In the genomic region with DNA sequence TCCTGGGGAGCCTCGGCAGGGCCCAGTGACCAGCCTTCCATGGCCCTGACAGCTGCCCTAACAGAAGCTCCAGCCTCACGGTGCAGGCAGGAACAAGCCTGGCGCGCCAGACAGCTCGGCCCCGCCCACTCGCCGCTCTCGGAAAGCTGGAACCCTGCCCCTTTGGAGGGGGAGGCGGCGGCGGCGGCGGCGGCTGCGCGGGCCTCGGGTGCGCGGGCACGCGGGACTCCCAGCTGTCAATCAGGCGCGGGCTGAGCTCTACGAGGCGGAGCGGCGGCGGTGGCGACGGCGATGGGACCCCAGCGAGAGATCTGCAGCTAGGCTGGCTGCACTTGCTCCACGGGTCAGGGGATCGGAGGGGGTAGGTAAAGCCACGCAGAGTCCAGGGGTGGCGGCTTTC, we compare ENCODE assay signal across 10 cellular contexts.
DNase-seq lines count a peak whose midpoint lies in the region; ATAC-seq and TF ChIP-seq lines count a peak whose summit lies in the region.
"Had no signal": no experiment of that assay in that cellular context is flagged by ENCODE, and none has a peak within 500 bp of the region (broad histone marks: within the 10 kb centered on the region; RNA-seq: fewer than 3 reads in every experiment).

A gene with protein sequence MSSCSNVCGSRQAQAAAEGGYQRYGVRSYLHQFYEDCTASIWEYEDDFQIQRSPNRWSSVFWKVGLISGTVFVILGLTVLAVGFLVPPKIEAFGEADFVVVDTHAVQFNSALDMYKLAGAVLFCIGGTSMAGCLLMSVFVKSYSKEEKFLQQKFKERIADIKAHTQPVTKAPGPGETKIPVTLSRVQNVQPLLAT (plus strand): TSS at position 236 of the 400 bp plus-strand sequence. CDS start 8,113 bp downstream, outside the sequence.

- ATAC-seq in HG02798 (IDR thresholded peaks at IDR 0.05; ENCODE audit: poor library complexity, unreplicated experiment) (no peak), HG03439 (IDR thresholded peaks at IDR 0.05; ENCODE audit: unreplicated experiment) (no peak)

- CTCF ChIA-PET in RWPE1 (lab: Yijun Ruan, JAX) = interaction anchor here (0.6 kb wide), 1 partner anchor 30 kb away, joined by 6 read pairs; no protein-coding TSS in a partner anchor

- H3K9me3 ChIP-seq in iPS DF 6.9 (ENCODE audit: control insufficient read depth, insufficient read depth, low read length) = no peaks in the 10 kb centered on the region
- H3K9me3 ChIP-seq: upper lobe of left lung had no signal

- no CpG with 5 or more reads among the region's 37 CpGs for WGBS in iPS DF 6.9 (ENCODE audit: insufficient coverage, insufficient read length)

- no peak within 1 kb of the TSS for H3K27ac ChIP-seq in RWPE1
- H3K27ac ChIP-seq in iPS DF 6.9 (ENCODE audit: low read length) = no peak within 1 kb of the TSS
- H3K27ac ChIP-seq: upper lobe of left lung had no signal

- TF ChIP-seq CTCF in RWPE1 (conservative IDR thresholded peaks at IDR 0.05; ENCODE audit: low read depth) (no peak), foreskin fibroblast (IDR thresholded peaks at IDR 0.05; ENCODE audit: low read depth, low read length) (no peak)

- in situ Hi-C loops in ACHN (cut with HindIII; ENCODE audit: low pct_ligation_motif_present, low pct_unique_long_range_greater_than_20kb, low sequenced_read_pairs) = no loop called here

- H3K36me3 ChIP-seq in iPS DF 6.9 (ENCODE audit: control insufficient read depth, insufficient read depth, low read length) = no peaks in the 10 kb centered on the region
- H3K36me3 ChIP-seq: upper lobe of left lung had no signal

- H3K4me1 ChIP-seq in iPS DF 6.9 (ENCODE audit: control insufficient read depth, insufficient read depth, low read length) = peaks cover 1% of the 10 kb centered on the region; the same call in 1 of the 2 replicates

- H3K4me3 ChIP-seq in iPS DF 6.9 (ENCODE audit: low read length) (peak within 1 kb of the TSS; percentile 52; the same call in 1 of the 2 replicates), foreskin fibroblast (ENCODE audit: low read depth in 1 of 2, low read length in 2 of 2) (no peak within 1 kb of the TSS)
- H3K4me3 ChIP-seq: upper lobe of left lung had no signal

- POLR2A ChIA-PET in RWPE1 (lab: Yijun Ruan, JAX; ENCODE audit: low non-redundant PET) = no interaction called here

- no peaks in the 10 kb centered on the region for H3K27me3 ChIP-seq in iPS DF 6.9 (ENCODE audit: control insufficient read depth, insufficient read depth, low read length)

- DNase-seq in ACHN = peak; percentile 53
- DNase-seq in HuH-7.5 (ENCODE audit: low spot score) = peak; percentile 42
- DNase-seq in RWPE1 (ENCODE audit: low spot score) = peak; percentile 8
- peak; percentile 29 for DNase-seq in iPS DF 6.9 (ENCODE audit: low read depth, low spot score)
- DNase-seq in foreskin fibroblast = no peak
- DNase-seq in GM19240 (ENCODE audit: insufficient read length, low spot score) = no peak
- DNase-seq: CD4-positive, CD25-positive, alpha-beta regulatory T cell had no signal

Comparison
In these comparisons a context has a peak if more than half of its experiments do, and no peak if none do; other contexts are left out.
1. DNase-seq: peak in ACHN (single experiment), HuH-7.5 (single experiment), RWPE1 (single experiment) and iPS DF 6.9 (single experiment); none in foreskin fibroblast (0 of 2) and GM19240 (single experiment).